ENCODE assay signal across 19 cellular contexts in the genomic region with DNA sequence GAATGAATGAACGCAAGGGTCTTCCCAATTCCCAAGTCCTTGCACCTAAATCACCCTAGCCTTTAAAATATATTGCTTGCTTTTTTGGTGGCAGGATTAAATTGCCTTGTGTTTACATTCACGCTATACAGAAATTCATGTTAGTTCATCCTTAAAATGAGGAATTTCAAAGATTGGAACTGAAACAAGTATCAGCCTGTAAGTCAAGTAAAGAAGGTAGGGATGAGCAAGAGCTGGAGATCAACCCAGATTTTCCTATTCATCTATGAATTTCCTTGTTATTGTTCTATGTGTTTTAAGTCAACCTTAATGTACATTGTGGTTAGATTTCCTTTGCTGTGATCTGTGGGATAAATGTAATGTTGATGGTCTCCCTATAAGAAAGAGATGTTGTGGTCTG.
DNase-seq lines count a peak whose midpoint lies in the region; ATAC-seq, FAIRE-seq and TF ChIP-seq lines count a peak whose summit lies in the region.
"Had no signal": no experiment of that assay in that cellular context is flagged by ENCODE, and none has a peak within 500 bp of the region (broad histone marks: within the 10 kb centered on the region; RNA-seq: fewer than 3 reads in every experiment).

No MANE protein-coding gene starts in this region.

- H3K36me3 ChIP-seq in PC-3 (ENCODE audit: low read depth, low read length): no peaks in the 10 kb centered on the region
- H3K36me3 ChIP-seq in keratinocyte (ENCODE audit: control insufficient read depth in 2 of 2, extremely low read depth in 1 of 2, insufficient read depth in 2 of 2, low read length in 2 of 2): peaks cover 3 to 4% of the 10 kb centered on the region in 2 experiments

- no peak overlapping the region for H3K4me2 ChIP-seq in PC-3 (ENCODE audit: low read length)
- H3K4me2 ChIP-seq in keratinocyte (ENCODE audit: control insufficient read depth, extremely low read depth, insufficient read depth, low read depth, low read length): peak overlapping the region; percentile 75

- no peak overlapping the region for H3K4me3 ChIP-seq in PC-3 (ENCODE audit: low read length)
- peak overlapping the region in 2 of 3 experiments; percentile 1 to 2 for H3K4me3 ChIP-seq in keratinocyte (ENCODE audit: control insufficient read depth in 2 of 3, extremely low read depth in 1 of 3, insufficient read depth in 2 of 3, low read depth in 1 of 3, low read length in 3 of 3)

- intact Hi-C loops in PC-3 (cut with micrococcal nuclease): no loop called here

- DNase-seq in PC-3 (no peak), epithelial cell of prostate (ENCODE audit: low read depth, low spot score) (no peak), keratinocyte (ENCODE audit: low read depth, low spot score) (no peak), NCI-H2227 treated with DMSO at 0.1 percent for 48 hours (lab: John Stamatoyannopoulos, UW) (no peak), SW 1271 (lab: John Stamatoyannopoulos, UW) (no peak)
- DNase-seq: C1 segment of cervical spinal cord; Calu3; CD4-positive, alpha-beta memory T cell; COR-L47; DMS53; DMS79 treated with DMSO at 0.1 percent for 48 hours; GF-D8; GOT3; H7; HCEC 1CT had no signal

- H3K79me2 ChIP-seq in PC-3 (ENCODE audit: low read length) (no peaks in the 10 kb centered on the region), keratinocyte (ENCODE audit: control insufficient read depth, insufficient read depth, low read length) (peaks cover 4% of the 10 kb centered on the region)

- peaks cover 18% of the 10 kb centered on the region for H3K4me1 Mint-ChIP-seq in activated T-helper 17 cell treated with anti-CD3 and anti-CD28 coated beads, Interleukin-2, amount 50 U/mL, for 72 hours

- H3K9me3 Mint-ChIP-seq in activated T-helper 17 cell treated with anti-CD3 and anti-CD28 coated beads, Interleukin-2, amount 50 U/mL, for 72 hours: peaks cover 9% of the 10 kb centered on the region

- H3K27me3 Mint-ChIP-seq in activated T-helper 17 cell treated with anti-CD3 and anti-CD28 coated beads, Interleukin-2, amount 50 U/mL, for 72 hours: no peaks in the 10 kb centered on the region
- H3K27me3 Mint-ChIP-seq: CD4-positive, alpha-beta memory T cell had no signal

- no peaks in the 10 kb centered on the region for H3F3A ChIP-seq in PC-3 (ENCODE audit: low read length, unreplicated experiment)

- H3K9ac ChIP-seq in PC-3 (ENCODE audit: low read length) (no peak overlapping the region), keratinocyte (ENCODE audit: control insufficient read depth, extremely low read depth, insufficient read depth, low read length) (peak overlapping the region; percentile 63)

- CTCF ChIA-PET in PC-3 (lab: Charles Lee): no interaction called here

- H3K27ac Mint-ChIP-seq in activated T-helper 17 cell treated with anti-CD3 and anti-CD28 coated beads, Interleukin-2, amount 50 U/mL, for 72 hours: peak overlapping the region; percentile 97
- H3K27ac Mint-ChIP-seq: CD4-positive, alpha-beta memory T cell had no signal

- no peak for ATAC-seq in PC-3
- ATAC-seq in activated T-helper 17 cell treated with anti-CD3 and anti-CD28 coated beads, Interleukin-2, amount 50 U/mL, for 72 hours (replicated peaks): no peak
- ATAC-seq in GM21737 (IDR thresholded peaks at IDR 0.05; ENCODE audit: unreplicated experiment): no peak

- H3K4me1 ChIP-seq in PC-3 (ENCODE audit: insufficient read depth, low read length) (peaks cover 13% of the 10 kb centered on the region), keratinocyte (ENCODE audit: control insufficient read depth, extremely low read depth, insufficient read depth, low read length) (peaks cover 34% of the 10 kb centered on the region)

- H3K9me1 ChIP-seq in keratinocyte (ENCODE audit: control insufficient read depth, extremely low read depth, insufficient read depth, low read length): no peaks in the 10 kb centered on the region

- peak overlapping the region; percentile 66 for H3K27ac ChIP-seq in PC-3 (ENCODE audit: low read length)
- peak overlapping the region; percentile 77 for H3K27ac ChIP-seq in epithelial cell of prostate
- peak overlapping the region; percentile 88 for H3K27ac ChIP-seq in keratinocyte (ENCODE audit: control insufficient read depth, insufficient read depth, low read length)

- POLR2A ChIA-PET in PC-3 (lab: Charles Lee; ENCODE audit: unreplicated experiment): no interaction called here

- no peak overlapping the region for H2AFZ ChIP-seq in PC-3 (ENCODE audit: low read length)
- H2AFZ ChIP-seq in keratinocyte (ENCODE audit: control insufficient read depth, low read length): no peak overlapping the region

- H3K9me3 ChIP-seq in PC-3 (ENCODE audit: low read length) (no peaks in the 10 kb centered on the region), keratinocyte (ENCODE audit: control insufficient read depth, low read depth, low read length) (no peaks in the 10 kb centered on the region)

- no peaks in the 10 kb centered on the region for H3K27me3 ChIP-seq in PC-3 (ENCODE audit: low read length)
- no peaks in the 10 kb centered on the region for H3K27me3 ChIP-seq in keratinocyte (ENCODE audit: control insufficient read depth, extremely low read depth, insufficient read depth, low read length)

- no peak overlapping the region for H3K4me3 Mint-ChIP-seq in activated T-helper 17 cell treated with anti-CD3 and anti-CD28 coated beads, Interleukin-2, amount 50 U/mL, for 72 hours
- H3K4me3 Mint-ChIP-seq: CD4-positive, alpha-beta memory T cell had no signal

- H3K36me3 Mint-ChIP-seq in activated T-helper 17 cell treated with anti-CD3 and anti-CD28 coated beads, Interleukin-2, amount 50 U/mL, for 72 hours (ENCODE audit: low read depth): peaks cover 9% of the 10 kb centered on the region

- no TSS peak for BruUV-seq in PC-3 (replicated peaks; lab: Mats Ljungman, UMichigan)

- FAIRE-seq in keratinocyte (lab: Jason Lieb, UNC): peak; percentile 76
- FAIRE-seq: GM12891, GM18507 had no signal

- H4K20me1 ChIP-seq in PC-3 (ENCODE audit: low read length): no peaks in the 10 kb centered on the region
- no peaks in the 10 kb centered on the region for H4K20me1 ChIP-seq in keratinocyte (ENCODE audit: control insufficient read depth, extremely low read depth, insufficient read depth, low read length)

- dilution Hi-C loops in keratinocyte (cut with MboI; ENCODE audit: extremely low pct_ligation_motif_present, low sequenced_read_pairs): no loop called here

- TF ChIP-seq CTCF in PC-3 (conservative IDR thresholded peaks at IDR 0.05; ENCODE audit: low read depth, low read length) (no peak), keratinocyte (optimal IDR thresholded peaks at IDR 0.05 in 1 of 3, IDR thresholded peaks at IDR 0.05 in 1 of 3, conservative IDR thresholded peaks at IDR 0.05 in 1 of 3; ENCODE audit: extremely low read depth in 1 of 3, insufficient read depth in 2 of 3, low read length in 3 of 3) (no peak)

- no peaks in the 10 kb centered on the region for H3K9me2 ChIP-seq in PC-3 (replicated peaks; ENCODE audit: low read length)
